Comparison of ENCODE assay signal across 9 cellular contexts in genomic region chr22:36493690-36494110, GRCh38. TPM values are rescaled to one million over a fixed set of nuclear protein-coding genes. Genes with fewer than 3 reads are reported as not detected.
DNase-seq lines count a peak whose midpoint lies in the region; ATAC-seq and TF ChIP-seq lines count a peak whose summit lies in the region.
"Had no signal": no experiment of that assay in that cellular context is flagged by ENCODE, and none has a peak within 500 bp of the region (broad histone marks: within the 10 kb centered on the region; RNA-seq: fewer than 3 reads in every experiment).

No MANE protein-coding gene starts in this region.

- POLR2A ChIA-PET in activated CD8-positive, alpha-beta T cell treated with anti-CD3 and anti-CD28 coated beads for 36 hours (lab: Charles Lee), result interaction anchor here (0.8 to 1.7 kb wide), 3 partner anchors 21 to 172 kb away, joined by 3 read pairs; no protein-coding TSS in a partner anchor

- intact Hi-C loops in activated CD8-positive, alpha-beta T cell treated with anti-CD3 and anti-CD28 coated beads for 36 hours (cut with micrococcal nuclease), result no loop called here
- intact Hi-C loops in sciatic nerve (cut with DNase I), result no loop called here
- intact Hi-C loops in activated T-helper 2 cell treated with anti-CD3 and anti-CD28 coated beads, Interferon-gamma antibody, Interleukin-2, Interleukin-4, amounts not matched to agents 10 μg/mL and 5 μg/mL and 100 μg/mL, durations not matched to agents 14 hours and 24 hours and 36 hours (cut with micrococcal nuclease), result no loop called here
- intact Hi-C loops in posterior vena cava (cut with DNase I), result loop anchor here in 1 of 2 donors (10.0 kb wide), 1 partner anchor 299 kb away; no protein-coding TSS in a partner anchor

- peaks cover 31% of the 10 kb centered on the region for H3K36me3 Mint-ChIP-seq in activated CD8-positive, alpha-beta T cell treated with anti-CD3 and anti-CD28 coated beads for 36 hours (ENCODE audit: low read depth)
- H3K36me3 Mint-ChIP-seq in activated T-helper 2 cell treated with anti-CD3 and anti-CD28 coated beads, Interferon-gamma antibody, Interleukin-2, Interleukin-4, amounts not matched to agents 10 μg/mL and 5 μg/mL and 100 μg/mL, durations not matched to agents 14 hours and 24 hours and 36 hours (ENCODE audit: low read depth), result peaks cover 26% of the 10 kb centered on the region

- CTCF ChIA-PET in activated CD8-positive, alpha-beta T cell treated with anti-CD3 and anti-CD28 coated beads for 36 hours (lab: Charles Lee), result interaction anchor here (1.1 to 2.1 kb wide), 5 partner anchors 11 to 192 kb away, joined by 3 to 6 read pairs (median 4); no protein-coding TSS in a partner anchor

- no peaks in the 10 kb centered on the region for H3K9me3 Mint-ChIP-seq in activated CD8-positive, alpha-beta T cell treated with anti-CD3 and anti-CD28 coated beads for 36 hours
- H3K9me3 Mint-ChIP-seq in activated T-helper 2 cell treated with anti-CD3 and anti-CD28 coated beads, Interferon-gamma antibody, Interleukin-2, Interleukin-4, amounts not matched to agents 10 μg/mL and 5 μg/mL and 100 μg/mL, durations not matched to agents 14 hours and 24 hours and 36 hours, result no peaks in the 10 kb centered on the region

- DNase-seq in activated CD8-positive, alpha-beta T cell treated with anti-CD3 and anti-CD28 coated beads for 36 hours, result no peak
- DNase-seq in sciatic nerve (ENCODE audit: low spot score) (no peak), NCI-H1436 treated with DMSO at 0.1 percent for 48 hours (lab: John Stamatoyannopoulos, UW) (no peak), posterior vena cava (ENCODE audit: low spot score) (no peak)
- no peak for DNase-seq in effector CD8-positive, alpha-beta T cell (lab: John Stamatoyannopoulos, UW)
- DNase-seq in activated T-helper 2 cell treated with anti-CD3 and anti-CD28 coated beads, Interferon-gamma antibody, Interleukin-2, Interleukin-4, amounts not matched to agents 10 μg/mL and 5 μg/mL and 100 μg/mL, durations not matched to agents 14 hours and 24 hours and 36 hours (ENCODE audit: low spot score), result no peak

- H3K27me3 Mint-ChIP-seq in activated CD8-positive, alpha-beta T cell treated with anti-CD3 and anti-CD28 coated beads for 36 hours, result no peaks in the 10 kb centered on the region
- no peaks in the 10 kb centered on the region for H3K27me3 Mint-ChIP-seq in activated T-helper 2 cell treated with anti-CD3 and anti-CD28 coated beads, Interferon-gamma antibody, Interleukin-2, Interleukin-4, amounts not matched to agents 10 μg/mL and 5 μg/mL and 100 μg/mL, durations not matched to agents 14 hours and 24 hours and 36 hours (ENCODE audit: low read depth)

- no peak for TF ChIP-seq CTCF in activated CD8-positive, alpha-beta T cell treated with anti-CD3 and anti-CD28 coated beads for 36 hours (IDR thresholded peaks at IDR 0.05)

- H3K4me3 Mint-ChIP-seq in activated CD8-positive, alpha-beta T cell treated with anti-CD3 and anti-CD28 coated beads for 36 hours, result no peak overlapping the region
- no peak overlapping the region for H3K4me3 Mint-ChIP-seq in activated T-helper 2 cell treated with anti-CD3 and anti-CD28 coated beads, Interferon-gamma antibody, Interleukin-2, Interleukin-4, amounts not matched to agents 10 μg/mL and 5 μg/mL and 100 μg/mL, durations not matched to agents 14 hours and 24 hours and 36 hours (ENCODE audit: low read depth)

- no peaks in the 10 kb centered on the region for H3K4me1 Mint-ChIP-seq in activated CD8-positive, alpha-beta T cell treated with anti-CD3 and anti-CD28 coated beads for 36 hours (ENCODE audit: low read depth)
- peaks cover 3% of the 10 kb centered on the region for H3K4me1 Mint-ChIP-seq in activated T-helper 2 cell treated with anti-CD3 and anti-CD28 coated beads, Interferon-gamma antibody, Interleukin-2, Interleukin-4, amounts not matched to agents 10 μg/mL and 5 μg/mL and 100 μg/mL, durations not matched to agents 14 hours and 24 hours and 36 hours (ENCODE audit: low read depth)

- ATAC-seq in GM18909 (IDR thresholded peaks at IDR 0.05; ENCODE audit: poor library complexity, unreplicated experiment) (peak; percentile 56), HG03108 (IDR thresholded peaks at IDR 0.05; ENCODE audit: unreplicated experiment) (peak; percentile 58), sciatic nerve (peak; percentile 77)
- peak; percentile 27 for ATAC-seq in activated CD8-positive, alpha-beta T cell treated with anti-CD3 and anti-CD28 coated beads for 36 hours
- ATAC-seq: K562 had no signal

- no peak overlapping the region for H3K27ac Mint-ChIP-seq in activated CD8-positive, alpha-beta T cell treated with anti-CD3 and anti-CD28 coated beads for 36 hours
- H3K27ac Mint-ChIP-seq in activated T-helper 2 cell treated with anti-CD3 and anti-CD28 coated beads, Interferon-gamma antibody, Interleukin-2, Interleukin-4, amounts not matched to agents 10 μg/mL and 5 μg/mL and 100 μg/mL, durations not matched to agents 14 hours and 24 hours and 36 hours, result no peak overlapping the region

RNA-seq across cellular contexts. Expression of gene TXN2, which starts 12.3 kb away (rescaled TPM):
- total RNA-seq in activated CD8-positive, alpha-beta T cell treated with anti-CD3 and anti-CD28 coated beads for 36 hours, result 100 to 1,000 TPM in 1 of 2 experiments, 10 to 100 TPM in 1; 96.5 to 101 TPM
- total RNA-seq in sciatic nerve, result 45.4 TPM
- total RNA-seq in activated T-helper 2 cell treated with anti-CD3 and anti-CD28 coated beads, Interferon-gamma antibody, Interleukin-2, Interleukin-4, amounts not matched to agents 10 μg/mL and 5 μg/mL and 100 μg/mL, durations not matched to agents 14 hours and 24 hours and 36 hours, result 94.0 and 95.1 TPM in 2 replicates
- 10 to 100 TPM; 38.7 to 50.1 TPM for total RNA-seq in posterior vena cava

RNA-seq across cellular contexts. Expression of gene FOXRED2, which starts 13.1 kb away (rescaled TPM):
- 10 to 100 TPM; 16.7 to 17.5 TPM for total RNA-seq in activated CD8-positive, alpha-beta T cell treated with anti-CD3 and anti-CD28 coated beads for 36 hours
- total RNA-seq in sciatic nerve, result 13.7 TPM
- total RNA-seq in activated T-helper 2 cell treated with anti-CD3 and anti-CD28 coated beads, Interferon-gamma antibody, Interleukin-2, Interleukin-4, amounts not matched to agents 10 μg/mL and 5 μg/mL and 100 μg/mL, durations not matched to agents 14 hours and 24 hours and 36 hours, result 17.6 and 21.0 TPM in 2 replicates
- total RNA-seq in posterior vena cava, result 10 to 100 TPM in 1 of 2 donors, 1 to 10 TPM in 1; 7.9 to 17.2 TPM

RNA-seq across cellular contexts. Expression of gene EIF3D, which starts 35.3 kb away (rescaled TPM):
- 100 to 1,000 TPM; 389 to 392 TPM for total RNA-seq in activated CD8-positive, alpha-beta T cell treated with anti-CD3 and anti-CD28 coated beads for 36 hours
- total RNA-seq in sciatic nerve (132 TPM), posterior vena cava (100 to 1,000 TPM in 1 of 2 donors, 10 to 100 TPM in 1; 98.6 to 106 TPM)
- 300 and 316 TPM in 2 replicates for total RNA-seq in activated T-helper 2 cell treated with anti-CD3 and anti-CD28 coated beads, Interferon-gamma antibody, Interleukin-2, Interleukin-4, amounts not matched to agents 10 μg/mL and 5 μg/mL and 100 μg/mL, durations not matched to agents 14 hours and 24 hours and 36 hours

Comparison
In these comparisons a context has a peak if more than half of its experiments do, and no peak if none do; other contexts are left out.
1. ATAC-seq: peak in every context shown above with its lines; median percentile 77 in sciatic nerve; 58 in HG03108; 56 in GM18909; 27 in activated CD8-positive, alpha-beta T cell treated with anti-CD3 and anti-CD28 coated beads for 36 hours.